In genomic region chr5:21688655-21689054, GRCh38 we compare ENCODE assay signal across 28 cellular contexts.
A peak's percentile ranks its signal among the peaks of the same experiment; 100 is the strongest.
DNase-seq lines count a peak whose midpoint lies in the region; ATAC-seq, FAIRE-seq and TF ChIP-seq lines count a peak whose summit lies in the region.
"Had no signal": no experiment of that assay in that cellular context is flagged by ENCODE, and none has a peak within 500 bp of the region (broad histone marks: within the 10 kb centered on the region; RNA-seq: fewer than 3 reads in every experiment).

No MANE protein-coding gene starts in this region.

- H3K9me3 ChIP-seq in PC-3 (ENCODE audit: low read length) (peaks cover 3% of the 10 kb centered on the region; the same call in 1 of the 2 replicates), left ventricle myocardium inferior (replicated peaks) (no peaks in the 10 kb centered on the region), small intestine (ENCODE audit: control insufficient read depth, low read depth) (no peaks in the 10 kb centered on the region)
- H3K9me3 ChIP-seq: ascending aorta had no signal

- H3F3A ChIP-seq in PC-3 (ENCODE audit: low read length, unreplicated experiment) = peaks cover 8% of the 10 kb centered on the region

- no peaks in the 10 kb centered on the region for H3K9me2 ChIP-seq in PC-3 (replicated peaks; ENCODE audit: low read length)

- H2AFZ ChIP-seq in PC-3 (ENCODE audit: low read length) = no peak overlapping the region
- H2AFZ ChIP-seq: neural progenitor cell had no signal

- no peak overlapping the region for H3K4me3 Mint-ChIP-seq in mesothelial cell of epicardium
- no peak overlapping the region for H3K4me3 Mint-ChIP-seq in activated CD4-positive, alpha-beta memory T cell treated with anti-CD3 and anti-CD28 coated beads for 36 hours
- H3K4me3 Mint-ChIP-seq: activated CD8-positive, alpha-beta T cell treated with anti-CD3 and anti-CD28 coated beads, Interleukin-2, amount 10 ng/mL, durations not matched to agents 7 days and 5 days; CD14-positive monocyte; central memory CD8-positive, alpha-beta T cell; H9; memory B cell; neural progenitor cell; T-helper 1 cell treated with Interleukin-12 subunit alpha and Interleukin-12 subunit beta and Interleukin-4 antibody, amounts not matched to agents 30 μg/mL and 1 μg/mL, for 36 hours had no signal

- H3K79me2 ChIP-seq in PC-3 (ENCODE audit: low read length) = no peaks in the 10 kb centered on the region

- H3K27me3 Mint-ChIP-seq in mesothelial cell of epicardium (ENCODE audit: low read depth) = no peaks in the 10 kb centered on the region
- H3K27me3 Mint-ChIP-seq in activated CD4-positive, alpha-beta memory T cell treated with anti-CD3 and anti-CD28 coated beads for 36 hours = no peaks in the 10 kb centered on the region
- H3K27me3 Mint-ChIP-seq: central memory CD8-positive, alpha-beta T cell; memory B cell had no signal

- H3K27ac ChIP-seq in PC-3 (ENCODE audit: low read length) = peak overlapping the region; percentile 94
- no peak overlapping the region for H3K27ac ChIP-seq in left ventricle myocardium inferior (replicated peaks)
- no peak overlapping the region for H3K27ac ChIP-seq in small intestine (ENCODE audit: low read depth in 1 of 2, low read length in 1 of 2)
- H3K27ac ChIP-seq: ascending aorta, dorsolateral prefrontal cortex, neural progenitor cell, RWPE1 had no signal

- peak overlapping the region; percentile 49 for H3K4me2 ChIP-seq in PC-3 (ENCODE audit: low read length)
- H3K4me2 ChIP-seq: neural progenitor cell had no signal

- H3K36me3 ChIP-seq in PC-3 (ENCODE audit: low read depth, low read length) (no peaks in the 10 kb centered on the region), left ventricle myocardium inferior (no peaks in the 10 kb centered on the region), small intestine (ENCODE audit: control insufficient read depth in 2 of 2, insufficient read depth in 2 of 2, low read length in 2 of 2) (no peaks in the 10 kb centered on the region)
- H3K36me3 ChIP-seq: ascending aorta, neural progenitor cell had no signal

- H3K4me1 ChIP-seq in PC-3 (ENCODE audit: insufficient read depth, low read length) (peaks cover 53% of the 10 kb centered on the region), left ventricle myocardium inferior (no peaks in the 10 kb centered on the region), small intestine (ENCODE audit: control insufficient read depth in 2 of 2, insufficient read depth in 1 of 2, low read depth in 1 of 2, low read length in 1 of 2) (no peaks in the 10 kb centered on the region)
- H3K4me1 ChIP-seq: ascending aorta, neural progenitor cell had no signal

- no peaks in the 10 kb centered on the region for H4K20me1 ChIP-seq in PC-3 (ENCODE audit: low read length)

- H3K4me1 Mint-ChIP-seq in mesothelial cell of epicardium = peaks cover 39% of the 10 kb centered on the region
- H3K4me1 Mint-ChIP-seq in activated CD4-positive, alpha-beta memory T cell treated with anti-CD3 and anti-CD28 coated beads for 36 hours (ENCODE audit: low read depth) = no peaks in the 10 kb centered on the region
- H3K4me1 Mint-ChIP-seq: CD14-positive monocyte; central memory CD8-positive, alpha-beta T cell; memory B cell; neural progenitor cell had no signal

- FAIRE-seq in small intestine (lab: Jason Lieb, UNC) = no peak
- FAIRE-seq: endothelial cell of umbilical vein, K562 had no signal

- ATAC-seq in PC-3 = peak; percentile 80
- ATAC-seq: activated CD8-positive, alpha-beta T cell treated with anti-CD3 and anti-CD28 coated beads, Interleukin-2, amount 10 ng/mL, durations not matched to agents 7 days and 5 days; activated naive CD4-positive, alpha-beta T cell treated with anti-CD3 and anti-CD28 coated beads, Interleukin-2, amount 50 U/mL, for 72 hours; K562; left colon; sciatic nerve had no signal

- DNase-seq in H4 (ENCODE audit: low spot score) = peak; percentile 74
- peak; percentile 98 for DNase-seq in PC-3
- DNase-seq in epithelial cell of esophagus (ENCODE audit: low read depth) = peak; percentile 92
- DNase-seq in mesothelial cell of epicardium (ENCODE audit: low spot score in 2 of 2, unreplicated experiment in 2 of 2) = no peak
- no peak for DNase-seq in left ventricle myocardium inferior
- DNase-seq in NCI-H2227 (lab: John Stamatoyannopoulos, UW; ENCODE audit: unreplicated experiment) = no peak
- no peak for DNase-seq in activated CD4-positive, alpha-beta memory T cell treated with anti-CD3 and anti-CD28 coated beads for 36 hours
- DNase-seq in small intestine = no peak
- DNase-seq: activated CD4-positive, alpha-beta T cell treated with anti-CD3 and anti-CD28 coated beads for 1 hour; activated CD8-positive, alpha-beta T cell treated with anti-CD3 and anti-CD28 coated beads, Interleukin-2, amount 10 ng/mL, durations not matched to agents 7 days and 5 days; dorsolateral prefrontal cortex; H9; left colon; MM.1S; NCI-H2081 treated with DMSO at 0.1 percent for 48 hours; stimulated activated naive CD4-positive, alpha-beta T cell had no signal

- peak overlapping the region; percentile 26 for H3K27ac Mint-ChIP-seq in mesothelial cell of epicardium
- H3K27ac Mint-ChIP-seq in activated CD4-positive, alpha-beta memory T cell treated with anti-CD3 and anti-CD28 coated beads for 36 hours = no peak overlapping the region
- H3K27ac Mint-ChIP-seq: activated CD8-positive, alpha-beta T cell treated with anti-CD3 and anti-CD28 coated beads, Interleukin-2, amount 10 ng/mL, durations not matched to agents 7 days and 5 days; activated T-helper 2 cell treated with anti-CD3 and anti-CD28 coated beads, Interferon-gamma antibody, Interleukin-2, Interleukin-4, amounts not matched to agents 10 μg/mL and 5 μg/mL and 100 μg/mL, durations not matched to agents 14 hours and 24 hours and 36 hours; CD14-positive monocyte; H9; memory B cell; neural progenitor cell; T-helper 1 cell treated with Interleukin-12 subunit alpha and Interleukin-12 subunit beta and Interleukin-4 antibody, amounts not matched to agents 30 μg/mL and 1 μg/mL, for 36 hours had no signal

- peak overlapping the region; percentile 4; the same call in 1 of the 2 replicates for H3K4me3 ChIP-seq in PC-3 (ENCODE audit: low read length)
- no peak overlapping the region for H3K4me3 ChIP-seq in epithelial cell of esophagus (ENCODE audit: low read length)
- H3K4me3 ChIP-seq in left ventricle myocardium inferior = no peak overlapping the region
- H3K4me3 ChIP-seq in small intestine (ENCODE audit: low read depth in 1 of 2, low read length in 2 of 2) = no peak overlapping the region
- H3K4me3 ChIP-seq: ascending aorta, dorsolateral prefrontal cortex, K562, neural progenitor cell had no signal

- CTCF ChIA-PET in PC-3 (lab: Charles Lee) = no interaction called here
- CTCF ChIA-PET in activated CD4-positive, alpha-beta memory T cell treated with anti-CD3 and anti-CD28 coated beads for 36 hours (lab: Charles Lee) = no interaction called here

- H3K27me3 ChIP-seq in PC-3 (ENCODE audit: low read length) = no peaks in the 10 kb centered on the region
- H3K27me3 ChIP-seq in left ventricle myocardium inferior (ENCODE audit: low read depth) = no peaks in the 10 kb centered on the region
- H3K27me3 ChIP-seq in small intestine (ENCODE audit: control insufficient read depth in 2 of 2, insufficient read depth in 2 of 2, low read length in 2 of 2) = no peaks in the 10 kb centered on the region
- H3K27me3 ChIP-seq: ascending aorta, dorsolateral prefrontal cortex, neural progenitor cell had no signal

- POLR2A ChIA-PET in PC-3 (lab: Charles Lee; ENCODE audit: unreplicated experiment) = no interaction called here
- POLR2A ChIA-PET in activated CD4-positive, alpha-beta memory T cell treated with anti-CD3 and anti-CD28 coated beads for 36 hours (lab: Charles Lee) = no interaction called here

- no TSS peak for BruUV-seq in PC-3 (replicated peaks; lab: Mats Ljungman, UMichigan)

- intact Hi-C loops in PC-3 (cut with micrococcal nuclease) (loop anchor here (1.0 to 10.0 kb wide), 2 partner anchors 8 to 396 kb away; no protein-coding TSS in a partner anchor), left ventricle myocardium inferior (cut with micrococcal nuclease) (no loop called here)
- intact Hi-C loops in activated CD4-positive, alpha-beta memory T cell treated with anti-CD3 and anti-CD28 coated beads for 36 hours (cut with micrococcal nuclease) = no loop called here

- peaks cover 3% of the 10 kb centered on the region for H3K9me3 Mint-ChIP-seq in mesothelial cell of epicardium
- no peaks in the 10 kb centered on the region for H3K9me3 Mint-ChIP-seq in activated CD4-positive, alpha-beta memory T cell treated with anti-CD3 and anti-CD28 coated beads for 36 hours
- H3K9me3 Mint-ChIP-seq: central memory CD8-positive, alpha-beta T cell; H9; memory B cell; neural progenitor cell; T-helper 1 cell treated with Interleukin-12 subunit alpha and Interleukin-12 subunit beta and Interleukin-4 antibody, amounts not matched to agents 30 μg/mL and 1 μg/mL, for 36 hours had no signal

- H3K36me3 Mint-ChIP-seq in mesothelial cell of epicardium = peaks cover 3% of the 10 kb centered on the region
- no peaks in the 10 kb centered on the region for H3K36me3 Mint-ChIP-seq in activated CD4-positive, alpha-beta memory T cell treated with anti-CD3 and anti-CD28 coated beads for 36 hours
- H3K36me3 Mint-ChIP-seq: activated naive CD4-positive, alpha-beta T cell treated with anti-CD3 and anti-CD28 coated beads, Interleukin-2, amount 50 U/mL, for 72 hours; CD14-positive monocyte; memory B cell; neural progenitor cell had no signal

- 46 to 74% (median 54%) methylated on average over 1 of the region's 1 CpG for WGBS in small intestine, 3 donors

- peak overlapping the region; percentile 59 for H3K9ac ChIP-seq in PC-3 (ENCODE audit: low read length)
- H3K9ac ChIP-seq: neural progenitor cell had no signal

- TF ChIP-seq CTCF in PC-3 (conservative IDR thresholded peaks at IDR 0.05; ENCODE audit: low read depth, low read length) (no peak), epithelial cell of esophagus (IDR thresholded peaks at IDR 0.05; ENCODE audit: insufficient read depth, low read depth, low read length, missing control alignments) (no peak), mesothelial cell of epicardium (IDR thresholded peaks at IDR 0.05; ENCODE audit: unreplicated experiment) (no peak), left ventricle myocardium inferior (IDR thresholded peaks at IDR 0.05; ENCODE audit: borderline replicate concordance) (no peak)

Comparison
In these comparisons a context has a peak if more than half of its experiments do, and no peak if none do; other contexts are left out.
1. DNase-seq: peak in H4 (single experiment), PC-3 (single experiment) and epithelial cell of esophagus (single experiment); none in mesothelial cell of epicardium (0 of 2), left ventricle myocardium inferior (single experiment), NCI-H2227 (single experiment), activated CD4-positive, alpha-beta memory T cell treated with anti-CD3 and anti-CD28 coated beads for 36 hours (single experiment) and small intestine (single experiment).